Comparison of ENCODE assay signal across 1 cellular context in genomic region chr2:54465143-54465542, GRCh38.
TF ChIP-seq lines count a peak whose summit lies in the region.

No MANE protein-coding gene starts in this region.

TF ChIP-seq in GM23338, 12 proteins besides CTCF, POLR2A, EP300 and RAD21 (continued from another document):
- TF ChIP-seq ZNF462 (CRISPR knock-in tag; IDR thresholded peaks at IDR 0.05) = no peak
- no peak for TF ChIP-seq EZH2phosphoT487 (IDR thresholded peaks at IDR 0.05; ENCODE audit: unreplicated experiment)
- TF ChIP-seq, protein P1, sequence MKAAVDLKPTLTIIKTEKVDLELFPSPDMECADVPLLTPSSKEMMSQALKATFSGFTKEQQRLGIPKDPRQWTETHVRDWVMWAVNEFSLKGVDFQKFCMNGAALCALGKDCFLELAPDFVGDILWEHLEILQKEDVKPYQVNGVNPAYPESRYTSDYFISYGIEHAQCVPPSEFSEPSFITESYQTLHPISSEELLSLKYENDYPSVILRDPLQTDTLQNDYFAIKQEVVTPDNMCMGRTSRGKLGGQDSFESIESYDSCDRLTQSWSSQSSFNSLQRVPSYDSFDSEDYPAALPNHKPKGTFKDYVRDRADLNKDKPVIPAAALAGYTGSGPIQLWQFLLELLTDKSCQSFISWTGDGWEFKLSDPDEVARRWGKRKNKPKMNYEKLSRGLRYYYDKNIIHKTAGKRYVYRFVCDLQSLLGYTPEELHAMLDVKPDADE (IDR thresholded peaks at IDR 0.05) = no peak
- TF ChIP-seq EZH2 (IDR thresholded peaks at IDR 0.05; ENCODE audit: low read depth, unreplicated experiment) = no peak
- no peak for TF ChIP-seq STAT1 (IDR thresholded peaks at IDR 0.05; ENCODE audit: unreplicated experiment)
- no peak for TF ChIP-seq ZNF114 (CRISPR knock-in tag; IDR thresholded peaks at IDR 0.05)
- TF ChIP-seq JUNB (IDR thresholded peaks at IDR 0.05; ENCODE audit: unreplicated experiment) = no peak
- no peak for TF ChIP-seq NANOG (IDR thresholded peaks at IDR 0.05; ENCODE audit: borderline replicate concordance)
- no peak for TF ChIP-seq REST (IDR thresholded peaks at IDR 0.05; ENCODE audit: unreplicated experiment)
- TF ChIP-seq POLR2AphosphoS5 (IDR thresholded peaks at IDR 0.05; ENCODE audit: low read depth) = no peak
- no peak for TF ChIP-seq CREB1 (CRISPR knock-in tag; IDR thresholded peaks at IDR 0.05; ENCODE audit: low read depth)
